In the genomic region with DNA sequence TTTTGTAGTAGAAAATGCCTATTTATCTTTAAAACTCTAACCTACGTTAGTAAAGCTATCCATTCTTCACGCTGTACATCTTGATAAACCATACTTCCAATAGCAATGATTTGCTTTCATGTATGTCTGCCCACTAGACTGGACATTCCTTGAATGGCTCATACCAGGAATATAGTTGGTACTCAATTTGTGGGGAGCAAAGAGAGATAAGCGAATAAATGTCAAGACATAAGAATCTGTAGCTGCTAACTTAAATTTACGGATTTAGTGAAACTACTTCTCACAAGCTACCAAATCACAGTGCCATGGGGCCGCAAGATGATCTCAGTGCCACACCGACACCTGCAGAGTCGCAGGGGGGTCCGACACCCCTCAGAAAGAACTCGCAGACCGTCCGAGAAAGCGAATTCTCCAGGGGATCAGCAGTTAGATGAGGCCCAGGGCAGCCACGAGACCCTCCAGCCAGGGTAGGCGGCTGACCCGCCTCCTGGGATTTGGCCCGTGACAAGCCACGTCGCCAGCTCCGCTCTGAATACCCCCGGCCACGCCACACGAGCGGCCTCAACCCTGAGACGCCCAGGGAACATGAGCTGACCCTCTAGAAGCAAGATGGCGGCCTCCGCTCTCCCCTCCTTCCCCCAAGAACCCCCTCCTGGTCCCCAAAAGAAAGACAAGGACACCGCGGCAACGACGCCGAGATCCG, we compare ENCODE assay signal across 1 cellular context.
TF ChIP-seq lines count a peak whose summit lies in the region.

No MANE protein-coding gene starts in this region.

TF ChIP-seq in IMR-90, 13 proteins besides CTCF, POLR2A, EP300 and RAD21 (continued from another document):
- TF ChIP-seq FOS (IDR thresholded peaks at IDR 0.05; ENCODE audit: low read depth, low read length): no peak
